In the genomic region with DNA sequence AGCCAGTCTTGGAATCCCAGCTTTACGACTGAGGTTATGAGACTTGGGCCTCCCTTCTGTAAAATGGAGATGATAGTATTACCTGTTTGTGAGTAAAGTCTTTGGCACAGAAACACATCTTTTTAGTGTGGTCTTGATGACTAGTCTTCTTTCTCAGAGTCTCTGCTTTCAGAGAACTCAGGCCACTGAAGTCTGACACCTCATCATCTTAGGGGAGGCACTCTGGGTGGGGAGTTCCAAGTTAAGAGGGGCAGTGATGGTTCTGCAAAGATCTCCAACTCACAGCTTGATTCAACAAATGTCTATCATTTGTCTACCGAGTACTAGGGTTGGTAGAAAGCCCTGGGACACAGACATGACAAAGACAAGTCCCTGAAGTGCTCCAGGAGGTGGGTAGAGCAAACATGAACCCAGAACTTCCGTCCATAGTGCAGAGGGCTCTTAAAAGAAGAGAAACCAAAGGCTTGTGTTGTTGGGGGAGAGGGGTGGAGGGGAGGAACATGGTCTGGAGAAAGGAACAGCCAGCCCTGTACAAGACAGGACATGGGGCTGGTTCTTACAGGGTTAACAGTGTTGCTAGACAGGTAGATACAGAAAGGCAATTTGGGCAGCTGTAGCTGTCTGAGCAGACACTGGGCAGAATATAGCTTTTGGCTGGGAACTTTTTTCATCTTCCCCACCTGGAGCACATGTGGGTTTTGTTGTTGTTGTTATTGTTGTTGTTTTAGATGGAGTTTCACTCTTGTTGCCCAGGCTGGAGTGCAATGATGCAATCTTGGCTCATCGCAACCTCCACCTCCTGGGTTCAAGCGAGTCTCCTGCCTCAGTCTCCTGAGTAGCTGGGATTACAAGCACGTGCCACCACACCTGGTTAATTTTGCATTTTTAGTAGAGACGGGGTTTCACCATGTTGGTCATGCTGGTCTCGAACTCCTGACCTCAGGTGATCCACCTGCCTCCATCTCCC, we compare ENCODE assay signal across 1 cellular context.
TF ChIP-seq lines count a peak whose summit lies in the region.

No MANE protein-coding gene starts in this region.

TF ChIP-seq in liver, 16 proteins besides CTCF, POLR2A, EP300 and RAD21 (continued from another document):
- TF ChIP-seq, protein P1, sequence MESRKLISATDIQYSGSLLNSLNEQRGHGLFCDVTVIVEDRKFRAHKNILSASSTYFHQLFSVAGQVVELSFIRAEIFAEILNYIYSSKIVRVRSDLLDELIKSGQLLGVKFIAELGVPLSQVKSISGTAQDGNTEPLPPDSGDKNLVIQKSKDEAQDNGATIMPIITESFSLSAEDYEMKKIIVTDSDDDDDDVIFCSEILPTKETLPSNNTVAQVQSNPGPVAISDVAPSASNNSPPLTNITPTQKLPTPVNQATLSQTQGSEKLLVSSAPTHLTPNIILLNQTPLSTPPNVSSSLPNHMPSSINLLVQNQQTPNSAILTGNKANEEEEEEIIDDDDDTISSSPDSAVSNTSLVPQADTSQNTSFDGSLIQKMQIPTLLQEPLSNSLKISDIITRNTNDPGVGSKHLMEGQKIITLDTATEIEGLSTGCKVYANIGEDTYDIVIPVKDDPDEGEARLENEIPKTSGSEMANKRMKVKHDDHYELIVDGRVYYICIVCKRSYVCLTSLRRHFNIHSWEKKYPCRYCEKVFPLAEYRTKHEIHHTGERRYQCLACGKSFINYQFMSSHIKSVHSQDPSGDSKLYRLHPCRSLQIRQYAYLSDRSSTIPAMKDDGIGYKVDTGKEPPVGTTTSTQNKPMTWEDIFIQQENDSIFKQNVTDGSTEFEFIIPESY (IDR thresholded peaks at IDR 0.05) = no peak
- no peak for TF ChIP-seq HNF4A (conservative IDR thresholded peaks at IDR 0.05)
- TF ChIP-seq TAF1 (conservative IDR thresholded peaks at IDR 0.05) = no peak
- TF ChIP-seq HNF4G (IDR thresholded peaks at IDR 0.05) = no peak
- no peak for TF ChIP-seq JUND (IDR thresholded peaks at IDR 0.05)
- TF ChIP-seq, protein P2, sequence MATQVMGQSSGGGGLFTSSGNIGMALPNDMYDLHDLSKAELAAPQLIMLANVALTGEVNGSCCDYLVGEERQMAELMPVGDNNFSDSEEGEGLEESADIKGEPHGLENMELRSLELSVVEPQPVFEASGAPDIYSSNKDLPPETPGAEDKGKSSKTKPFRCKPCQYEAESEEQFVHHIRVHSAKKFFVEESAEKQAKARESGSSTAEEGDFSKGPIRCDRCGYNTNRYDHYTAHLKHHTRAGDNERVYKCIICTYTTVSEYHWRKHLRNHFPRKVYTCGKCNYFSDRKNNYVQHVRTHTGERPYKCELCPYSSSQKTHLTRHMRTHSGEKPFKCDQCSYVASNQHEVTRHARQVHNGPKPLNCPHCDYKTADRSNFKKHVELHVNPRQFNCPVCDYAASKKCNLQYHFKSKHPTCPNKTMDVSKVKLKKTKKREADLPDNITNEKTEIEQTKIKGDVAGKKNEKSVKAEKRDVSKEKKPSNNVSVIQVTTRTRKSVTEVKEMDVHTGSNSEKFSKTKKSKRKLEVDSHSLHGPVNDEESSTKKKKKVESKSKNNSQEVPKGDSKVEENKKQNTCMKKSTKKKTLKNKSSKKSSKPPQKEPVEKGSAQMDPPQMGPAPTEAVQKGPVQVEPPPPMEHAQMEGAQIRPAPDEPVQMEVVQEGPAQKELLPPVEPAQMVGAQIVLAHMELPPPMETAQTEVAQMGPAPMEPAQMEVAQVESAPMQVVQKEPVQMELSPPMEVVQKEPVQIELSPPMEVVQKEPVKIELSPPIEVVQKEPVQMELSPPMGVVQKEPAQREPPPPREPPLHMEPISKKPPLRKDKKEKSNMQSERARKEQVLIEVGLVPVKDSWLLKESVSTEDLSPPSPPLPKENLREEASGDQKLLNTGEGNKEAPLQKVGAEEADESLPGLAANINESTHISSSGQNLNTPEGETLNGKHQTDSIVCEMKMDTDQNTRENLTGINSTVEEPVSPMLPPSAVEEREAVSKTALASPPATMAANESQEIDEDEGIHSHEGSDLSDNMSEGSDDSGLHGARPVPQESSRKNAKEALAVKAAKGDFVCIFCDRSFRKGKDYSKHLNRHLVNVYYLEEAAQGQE (IDR thresholded peaks at IDR 0.05) = no peak
- no peak for TF ChIP-seq SP1 (IDR thresholded peaks at IDR 0.05)
- TF ChIP-seq FOXA1 (IDR thresholded peaks at IDR 0.05) = no peak
- no peak for TF ChIP-seq RXRA (IDR thresholded peaks at IDR 0.05)
- TF ChIP-seq EGR1 (IDR thresholded peaks at IDR 0.05; ENCODE audit: low read depth in 2 of 2) = no peak
- TF ChIP-seq, protein P3, sequence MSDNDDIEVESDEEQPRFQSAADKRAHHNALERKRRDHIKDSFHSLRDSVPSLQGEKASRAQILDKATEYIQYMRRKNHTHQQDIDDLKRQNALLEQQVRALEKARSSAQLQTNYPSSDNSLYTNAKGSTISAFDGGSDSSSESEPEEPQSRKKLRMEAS (IDR thresholded peaks at IDR 0.05) = no peak
- no peak for TF ChIP-seq NR2F2 (IDR thresholded peaks at IDR 0.05)
